Comparison of ENCODE assay signal across 24 cellular contexts in genomic region chr22:23782649-23783048, GRCh38. TPM values are rescaled to one million over a fixed set of nuclear protein-coding genes. Genes with fewer than 3 reads are reported as not detected.
"Had no signal": no experiment of that assay in that cellular context is flagged by ENCODE, and none has a peak within 500 bp of the region (broad histone marks: within the 10 kb centered on the region; RNA-seq: fewer than 3 reads in every experiment).

No MANE protein-coding gene starts in this region.

- H3K36me3 Mint-ChIP-seq: activated naive CD4-positive, alpha-beta T cell treated with anti-CD3 and anti-CD28 coated beads, Interleukin-2, amount 10 ng/mL, durations not matched to agents 7 days and 5 days; activated naive CD8-positive, alpha-beta T cell treated with anti-CD3 and anti-CD28 coated beads for 36 hours; WTC11 had no signal

- ATAC-seq: activated T-cell treated with anti-CD3 and anti-CD28 coated beads, Interleukin-2, amount 50 U/mL, for 72 hours; PC-3; T-helper 17 cell; WTC11 had no signal

- H3K9me3 Mint-ChIP-seq: activated naive CD4-positive, alpha-beta T cell treated with anti-CD3 and anti-CD28 coated beads, Interleukin-2, amount 10 ng/mL, durations not matched to agents 7 days and 5 days; activated naive CD8-positive, alpha-beta T cell treated with anti-CD3 and anti-CD28 coated beads for 36 hours; activated T-cell treated with anti-CD3 and anti-CD28 coated beads, Interleukin-2, amount 50 U/mL, for 72 hours; activated T-helper 2 cell treated with anti-CD3 and anti-CD28 coated beads, Interferon-gamma antibody, Interleukin-2, Interleukin-4, amounts not matched to agents 10 μg/mL and 5 μg/mL and 100 μg/mL, durations not matched to agents 14 hours and 24 hours and 36 hours; WTC11 had no signal

- FAIRE-seq: bronchial epithelial cell, RCC 7860 had no signal

- H3K27ac Mint-ChIP-seq: activated naive CD4-positive, alpha-beta T cell treated with anti-CD3 and anti-CD28 coated beads, Interleukin-2, amount 10 ng/mL, durations not matched to agents 7 days and 5 days; activated naive CD8-positive, alpha-beta T cell treated with anti-CD3 and anti-CD28 coated beads for 36 hours; activated T-cell treated with anti-CD3 and anti-CD28 coated beads, Interleukin-2, amount 50 U/mL, for 72 hours; activated T-helper 2 cell treated with anti-CD3 and anti-CD28 coated beads, Interferon-gamma antibody, Interleukin-2, Interleukin-4, amounts not matched to agents 10 μg/mL and 5 μg/mL and 100 μg/mL, durations not matched to agents 14 hours and 24 hours and 36 hours; WTC11 had no signal

- H3K4me3 Mint-ChIP-seq: activated naive CD4-positive, alpha-beta T cell treated with anti-CD3 and anti-CD28 coated beads, Interleukin-2, amount 10 ng/mL, durations not matched to agents 7 days and 5 days; activated naive CD8-positive, alpha-beta T cell treated with anti-CD3 and anti-CD28 coated beads for 36 hours; activated T-cell treated with anti-CD3 and anti-CD28 coated beads, Interleukin-2, amount 50 U/mL, for 72 hours; T-helper 17 cell; WTC11 had no signal

- DNase-seq: activated CD4-positive, alpha-beta T cell treated with anti-CD3 and anti-CD28 coated beads for 48 hours; activated CD4-positive, alpha-beta T cell treated with anti-CD3 and anti-CD28 coated beads, Interleukin-2, amount 50 U/mL, for 48 hours; activated CD4-positive, CD25-positive, alpha-beta regulatory T cell treated with anti-CD3 and anti-CD28 coated beads, Interleukin-2, amount 50 U/mL, for 72 hours; activated gamma-delta T cell treated with Interleukin-2 at 50 U/mL for 16 hours; activated naive CD4-positive, alpha-beta T cell treated with anti-CD3 and anti-CD28 coated beads, Interleukin-2, amount 10 ng/mL, durations not matched to agents 7 days and 5 days; activated naive CD8-positive, alpha-beta T cell treated with anti-CD3 and anti-CD28 coated beads for 36 hours; activated T-cell treated with anti-CD3 and anti-CD28 coated beads, Interleukin-2, amount 50 U/mL, for 72 hours; aorta; central memory CD4-positive, alpha-beta T cell; Karpas-422; NCI-H146; NCI-H187 treated with DMSO at 0.1 percent for 48 hours; NCI-H2081 treated with DMSO at 0.1 percent for 48 hours; NCI-H446; NCI-H524; PC-3; SIG-M5; T-helper 17 cell; T-helper 9 cell had no signal

- H3K27me3 Mint-ChIP-seq: activated naive CD8-positive, alpha-beta T cell treated with anti-CD3 and anti-CD28 coated beads for 36 hours; T-helper 17 cell had no signal

RNA-seq across cellular contexts. Expression of gene C22orf15, which starts 19.9 kb away (rescaled TPM):
- total RNA-seq: bronchial epithelial cell, PC-3 had no signal

RNA-seq across cellular contexts. Expression of gene VPREB3, which starts 28.4 kb away (rescaled TPM):
- total RNA-seq: activated CD8-positive, alpha-beta memory T cell treated with anti-CD3 and anti-CD28 coated beads for 36 hours; activated T-helper 2 cell treated with anti-CD3 and anti-CD28 coated beads, Interferon-gamma antibody, Interleukin-2, Interleukin-4, amounts not matched to agents 10 μg/mL and 5 μg/mL and 100 μg/mL, durations not matched to agents 14 hours and 24 hours and 36 hours; bronchial epithelial cell had no signal
- polyA plus RNA-seq: aorta had no signal
